Comparison of ENCODE assay signal across 8 cellular contexts in genomic region chr6:117674503-117674902, GRCh38. TPM values are rescaled to one million over a fixed set of nuclear protein-coding genes. Genes with fewer than 3 reads are reported as not detected.
A peak's percentile ranks its signal among the peaks of the same experiment; 100 is the strongest.
DNase-seq lines count a peak whose midpoint lies in the region; ATAC-seq and TF ChIP-seq lines count a peak whose summit lies in the region.

No MANE protein-coding gene starts in this region.

- H3K4me3 ChIP-seq in testis (peak overlapping the region; percentile 67 to 80), aorta (ENCODE audit: low read length in 2 of 2) (peak overlapping the region in 1 of 2 donors; percentile 32)

- CTCF ChIA-PET in activated CD8-positive, alpha-beta memory T cell treated with anti-CD3 and anti-CD28 coated beads, Interleukin-2, amount 10 ng/mL, durations not matched to agents 7 days and 5 days (lab: Charles Lee), result interaction anchor here (0.7 kb wide), 1 partner anchor 9 kb away, joined by 3 read pairs; no protein-coding TSS in a partner anchor
- CTCF ChIA-PET in activated CD8-positive, alpha-beta T cell treated with anti-CD3 and anti-CD28 coated beads for 36 hours (lab: Charles Lee), result no interaction called here

- H3K27ac ChIP-seq in testis (no peak overlapping the region), aorta (ENCODE audit: low read depth in 1 of 2, low read length in 2 of 2) (no peak overlapping the region)

- no peak for TF ChIP-seq CTCF in activated CD8-positive, alpha-beta T cell treated with anti-CD3 and anti-CD28 coated beads for 36 hours (IDR thresholded peaks at IDR 0.05)
- no peak for TF ChIP-seq CTCF in testis (IDR thresholded peaks at IDR 0.05)

- H3K36me3 ChIP-seq in testis (ENCODE audit: low read depth, missing control alignments) (no peaks in the 10 kb centered on the region), aorta (ENCODE audit: control insufficient read depth in 1 of 2, insufficient read depth in 2 of 2, low read length in 1 of 2) (no peaks in the 10 kb centered on the region)

- H3K27ac Mint-ChIP-seq in activated CD8-positive, alpha-beta memory T cell treated with anti-CD3 and anti-CD28 coated beads, Interleukin-2, amount 10 ng/mL, durations not matched to agents 7 days and 5 days, result peak overlapping the region; percentile 93
- H3K27ac Mint-ChIP-seq in activated CD8-positive, alpha-beta T cell treated with anti-CD3 and anti-CD28 coated beads for 36 hours, result peak overlapping the region; percentile 96
- H3K27ac Mint-ChIP-seq in immature natural killer cell, result peak overlapping the region; percentile 17 to 95 (median 48)

- DNase-seq in activated CD8-positive, alpha-beta memory T cell treated with anti-CD3 and anti-CD28 coated beads, Interleukin-2, amount 10 ng/mL, durations not matched to agents 7 days and 5 days, result no peak
- DNase-seq in activated CD8-positive, alpha-beta memory T cell treated with anti-CD3 and anti-CD28 coated beads for 24 hours, result no peak
- DNase-seq in activated CD8-positive, alpha-beta T cell treated with anti-CD3 and anti-CD28 coated beads for 36 hours, result no peak
- DNase-seq in immature natural killer cell (no peak), testis (no peak), GOT3 (lab: John Stamatoyannopoulos, UW) (no peak), aorta (no peak)

- ATAC-seq in activated CD8-positive, alpha-beta memory T cell treated with anti-CD3 and anti-CD28 coated beads, Interleukin-2, amount 10 ng/mL, durations not matched to agents 7 days and 5 days, result no peak
- ATAC-seq in activated CD8-positive, alpha-beta T cell treated with anti-CD3 and anti-CD28 coated beads for 36 hours, result no peak
- ATAC-seq in aorta (ENCODE audit: low FRiP score) (no peak), GM18858 (IDR thresholded peaks at IDR 0.05; ENCODE audit: unreplicated experiment) (no peak)

- peaks cover 20% of the 10 kb centered on the region for H3K4me1 ChIP-seq in testis
- peaks cover 0 to 5% of the 10 kb centered on the region in 2 donors for H3K4me1 ChIP-seq in aorta (ENCODE audit: control insufficient read depth in 1 of 2, insufficient read depth in 2 of 2, low read length in 2 of 2)

- intact Hi-C loops in activated CD8-positive, alpha-beta T cell treated with anti-CD3 and anti-CD28 coated beads for 36 hours (cut with micrococcal nuclease), result no loop called here
- intact Hi-C loops in testis (cut with DNase I; ENCODE audit: low total_unique reads) (loop anchor here (10.0 kb wide), 1 partner anchor 70 kb away; the partner anchor contains the start of gene GOPC), aorta (cut with DNase I) (no loop called here)

- TF ChIP-seq POLR2A in testis (IDR thresholded peaks at IDR 0.05), result no peak

- H3K9me3 ChIP-seq in testis (no peaks in the 10 kb centered on the region), aorta (ENCODE audit: control insufficient read depth, low read length) (no peaks in the 10 kb centered on the region)

- H3K36me3 Mint-ChIP-seq in activated CD8-positive, alpha-beta memory T cell treated with anti-CD3 and anti-CD28 coated beads, Interleukin-2, amount 10 ng/mL, durations not matched to agents 7 days and 5 days, result peaks cover 17% of the 10 kb centered on the region
- H3K36me3 Mint-ChIP-seq in activated CD8-positive, alpha-beta T cell treated with anti-CD3 and anti-CD28 coated beads for 36 hours (ENCODE audit: low read depth), result peaks cover 31% of the 10 kb centered on the region
- no peaks in the 10 kb centered on the region for H3K36me3 Mint-ChIP-seq in immature natural killer cell

- H3K27me3 Mint-ChIP-seq in activated CD8-positive, alpha-beta memory T cell treated with anti-CD3 and anti-CD28 coated beads, Interleukin-2, amount 10 ng/mL, durations not matched to agents 7 days and 5 days, result no peaks in the 10 kb centered on the region
- no peaks in the 10 kb centered on the region for H3K27me3 Mint-ChIP-seq in activated CD8-positive, alpha-beta T cell treated with anti-CD3 and anti-CD28 coated beads for 36 hours
- peaks cover 2 to 19% (median 6%) of the 10 kb centered on the region in 3 donors for H3K27me3 Mint-ChIP-seq in immature natural killer cell (ENCODE audit: low read depth in 3 of 3)

- peaks cover 40% of the 10 kb centered on the region for H3K4me1 Mint-ChIP-seq in activated CD8-positive, alpha-beta memory T cell treated with anti-CD3 and anti-CD28 coated beads, Interleukin-2, amount 10 ng/mL, durations not matched to agents 7 days and 5 days
- H3K4me1 Mint-ChIP-seq in activated CD8-positive, alpha-beta T cell treated with anti-CD3 and anti-CD28 coated beads for 36 hours (ENCODE audit: low read depth), result peaks cover 37% of the 10 kb centered on the region
- H3K4me1 Mint-ChIP-seq in immature natural killer cell, result peaks cover 44 to 47% of the 10 kb centered on the region in 2 donors

- peak overlapping the region; percentile 86 for H3K4me3 Mint-ChIP-seq in activated CD8-positive, alpha-beta memory T cell treated with anti-CD3 and anti-CD28 coated beads, Interleukin-2, amount 10 ng/mL, durations not matched to agents 7 days and 5 days
- H3K4me3 Mint-ChIP-seq in activated CD8-positive, alpha-beta T cell treated with anti-CD3 and anti-CD28 coated beads for 36 hours, result peak overlapping the region; percentile 95
- H3K4me3 Mint-ChIP-seq in immature natural killer cell, result peak overlapping the region; percentile 91 to 94 (median 92)

- H3K27me3 ChIP-seq in testis (no peaks in the 10 kb centered on the region), aorta (ENCODE audit: control insufficient read depth in 1 of 2, insufficient read depth in 2 of 2, low read length in 1 of 2) (no peaks in the 10 kb centered on the region)

- 43 to 57% methylated on average over 10 of the region's 10 CpGs for WGBS in testis, 2 donors
- WGBS in aorta, 2 donors, result 71 to 73% methylated on average over 10 of the region's 10 CpGs

- no peaks in the 10 kb centered on the region for H3K9me3 Mint-ChIP-seq in activated CD8-positive, alpha-beta memory T cell treated with anti-CD3 and anti-CD28 coated beads, Interleukin-2, amount 10 ng/mL, durations not matched to agents 7 days and 5 days (ENCODE audit: low read depth)
- H3K9me3 Mint-ChIP-seq in activated CD8-positive, alpha-beta T cell treated with anti-CD3 and anti-CD28 coated beads for 36 hours, result peaks cover 6% of the 10 kb centered on the region
- H3K9me3 Mint-ChIP-seq in immature natural killer cell, result no peaks in the 10 kb centered on the region

- POLR2A ChIA-PET in activated CD8-positive, alpha-beta T cell treated with anti-CD3 and anti-CD28 coated beads for 36 hours (lab: Charles Lee), result no interaction called here

RNA-seq across cellular contexts. Expression of gene NUS1, which starts 0.8 kb away (rescaled TPM):
- 10 to 100 TPM; 20.5 to 32.9 TPM for total RNA-seq in activated CD8-positive, alpha-beta memory T cell treated with anti-CD3 and anti-CD28 coated beads, Interleukin-2, amount 10 ng/mL, durations not matched to agents 7 days and 5 days
- 10 to 100 TPM; 42.2 to 42.8 TPM for total RNA-seq in activated CD8-positive, alpha-beta T cell treated with anti-CD3 and anti-CD28 coated beads for 36 hours
- polyA plus RNA-seq in immature natural killer cell (10 to 100 TPM; 16.4 to 18.7 (median 17.2) TPM), testis (ENCODE audit: insufficient read depth, low read depth, low replicate concordance) (20.2 TPM), aorta (10 to 100 TPM; 16.7 to 29.3 TPM)
- total RNA-seq in testis (10 to 100 TPM; 16.6 to 21.5 TPM), aorta (10 to 100 TPM; 30.5 to 36.9 TPM)
